1 cellular context compared by ENCODE assay signal in the genomic region with DNA sequence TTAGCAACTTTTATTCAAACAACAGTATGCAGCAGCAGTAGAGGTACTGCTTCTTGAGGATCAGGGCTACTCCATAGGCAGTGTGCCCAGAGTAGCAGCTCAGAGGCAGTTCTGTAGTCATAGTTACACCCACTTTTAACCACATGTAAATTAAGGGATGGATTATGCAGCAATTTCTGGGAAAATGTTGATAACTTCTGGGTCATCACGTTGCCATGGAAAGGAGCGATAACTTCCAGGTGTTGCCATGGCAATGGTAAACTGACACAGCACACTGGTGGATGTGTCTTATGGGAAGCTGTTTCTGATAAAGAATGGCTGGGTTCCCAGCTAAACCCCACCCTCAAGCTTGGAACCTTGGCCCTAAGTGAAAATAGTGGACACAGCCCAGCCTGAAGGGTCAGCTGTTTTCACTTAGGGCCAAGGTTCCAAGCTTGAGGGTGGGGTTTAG.
A peak's percentile ranks its signal among the peaks of the same experiment; 100 is the strongest.
TF ChIP-seq lines count a peak whose summit lies in the region.

No MANE protein-coding gene starts in this region.

TF ChIP-seq in K562, 482 proteins besides CTCF, POLR2A, EP300 and RAD21 (continued from another document and continues in another):
- TF ChIP-seq, protein P1, sequence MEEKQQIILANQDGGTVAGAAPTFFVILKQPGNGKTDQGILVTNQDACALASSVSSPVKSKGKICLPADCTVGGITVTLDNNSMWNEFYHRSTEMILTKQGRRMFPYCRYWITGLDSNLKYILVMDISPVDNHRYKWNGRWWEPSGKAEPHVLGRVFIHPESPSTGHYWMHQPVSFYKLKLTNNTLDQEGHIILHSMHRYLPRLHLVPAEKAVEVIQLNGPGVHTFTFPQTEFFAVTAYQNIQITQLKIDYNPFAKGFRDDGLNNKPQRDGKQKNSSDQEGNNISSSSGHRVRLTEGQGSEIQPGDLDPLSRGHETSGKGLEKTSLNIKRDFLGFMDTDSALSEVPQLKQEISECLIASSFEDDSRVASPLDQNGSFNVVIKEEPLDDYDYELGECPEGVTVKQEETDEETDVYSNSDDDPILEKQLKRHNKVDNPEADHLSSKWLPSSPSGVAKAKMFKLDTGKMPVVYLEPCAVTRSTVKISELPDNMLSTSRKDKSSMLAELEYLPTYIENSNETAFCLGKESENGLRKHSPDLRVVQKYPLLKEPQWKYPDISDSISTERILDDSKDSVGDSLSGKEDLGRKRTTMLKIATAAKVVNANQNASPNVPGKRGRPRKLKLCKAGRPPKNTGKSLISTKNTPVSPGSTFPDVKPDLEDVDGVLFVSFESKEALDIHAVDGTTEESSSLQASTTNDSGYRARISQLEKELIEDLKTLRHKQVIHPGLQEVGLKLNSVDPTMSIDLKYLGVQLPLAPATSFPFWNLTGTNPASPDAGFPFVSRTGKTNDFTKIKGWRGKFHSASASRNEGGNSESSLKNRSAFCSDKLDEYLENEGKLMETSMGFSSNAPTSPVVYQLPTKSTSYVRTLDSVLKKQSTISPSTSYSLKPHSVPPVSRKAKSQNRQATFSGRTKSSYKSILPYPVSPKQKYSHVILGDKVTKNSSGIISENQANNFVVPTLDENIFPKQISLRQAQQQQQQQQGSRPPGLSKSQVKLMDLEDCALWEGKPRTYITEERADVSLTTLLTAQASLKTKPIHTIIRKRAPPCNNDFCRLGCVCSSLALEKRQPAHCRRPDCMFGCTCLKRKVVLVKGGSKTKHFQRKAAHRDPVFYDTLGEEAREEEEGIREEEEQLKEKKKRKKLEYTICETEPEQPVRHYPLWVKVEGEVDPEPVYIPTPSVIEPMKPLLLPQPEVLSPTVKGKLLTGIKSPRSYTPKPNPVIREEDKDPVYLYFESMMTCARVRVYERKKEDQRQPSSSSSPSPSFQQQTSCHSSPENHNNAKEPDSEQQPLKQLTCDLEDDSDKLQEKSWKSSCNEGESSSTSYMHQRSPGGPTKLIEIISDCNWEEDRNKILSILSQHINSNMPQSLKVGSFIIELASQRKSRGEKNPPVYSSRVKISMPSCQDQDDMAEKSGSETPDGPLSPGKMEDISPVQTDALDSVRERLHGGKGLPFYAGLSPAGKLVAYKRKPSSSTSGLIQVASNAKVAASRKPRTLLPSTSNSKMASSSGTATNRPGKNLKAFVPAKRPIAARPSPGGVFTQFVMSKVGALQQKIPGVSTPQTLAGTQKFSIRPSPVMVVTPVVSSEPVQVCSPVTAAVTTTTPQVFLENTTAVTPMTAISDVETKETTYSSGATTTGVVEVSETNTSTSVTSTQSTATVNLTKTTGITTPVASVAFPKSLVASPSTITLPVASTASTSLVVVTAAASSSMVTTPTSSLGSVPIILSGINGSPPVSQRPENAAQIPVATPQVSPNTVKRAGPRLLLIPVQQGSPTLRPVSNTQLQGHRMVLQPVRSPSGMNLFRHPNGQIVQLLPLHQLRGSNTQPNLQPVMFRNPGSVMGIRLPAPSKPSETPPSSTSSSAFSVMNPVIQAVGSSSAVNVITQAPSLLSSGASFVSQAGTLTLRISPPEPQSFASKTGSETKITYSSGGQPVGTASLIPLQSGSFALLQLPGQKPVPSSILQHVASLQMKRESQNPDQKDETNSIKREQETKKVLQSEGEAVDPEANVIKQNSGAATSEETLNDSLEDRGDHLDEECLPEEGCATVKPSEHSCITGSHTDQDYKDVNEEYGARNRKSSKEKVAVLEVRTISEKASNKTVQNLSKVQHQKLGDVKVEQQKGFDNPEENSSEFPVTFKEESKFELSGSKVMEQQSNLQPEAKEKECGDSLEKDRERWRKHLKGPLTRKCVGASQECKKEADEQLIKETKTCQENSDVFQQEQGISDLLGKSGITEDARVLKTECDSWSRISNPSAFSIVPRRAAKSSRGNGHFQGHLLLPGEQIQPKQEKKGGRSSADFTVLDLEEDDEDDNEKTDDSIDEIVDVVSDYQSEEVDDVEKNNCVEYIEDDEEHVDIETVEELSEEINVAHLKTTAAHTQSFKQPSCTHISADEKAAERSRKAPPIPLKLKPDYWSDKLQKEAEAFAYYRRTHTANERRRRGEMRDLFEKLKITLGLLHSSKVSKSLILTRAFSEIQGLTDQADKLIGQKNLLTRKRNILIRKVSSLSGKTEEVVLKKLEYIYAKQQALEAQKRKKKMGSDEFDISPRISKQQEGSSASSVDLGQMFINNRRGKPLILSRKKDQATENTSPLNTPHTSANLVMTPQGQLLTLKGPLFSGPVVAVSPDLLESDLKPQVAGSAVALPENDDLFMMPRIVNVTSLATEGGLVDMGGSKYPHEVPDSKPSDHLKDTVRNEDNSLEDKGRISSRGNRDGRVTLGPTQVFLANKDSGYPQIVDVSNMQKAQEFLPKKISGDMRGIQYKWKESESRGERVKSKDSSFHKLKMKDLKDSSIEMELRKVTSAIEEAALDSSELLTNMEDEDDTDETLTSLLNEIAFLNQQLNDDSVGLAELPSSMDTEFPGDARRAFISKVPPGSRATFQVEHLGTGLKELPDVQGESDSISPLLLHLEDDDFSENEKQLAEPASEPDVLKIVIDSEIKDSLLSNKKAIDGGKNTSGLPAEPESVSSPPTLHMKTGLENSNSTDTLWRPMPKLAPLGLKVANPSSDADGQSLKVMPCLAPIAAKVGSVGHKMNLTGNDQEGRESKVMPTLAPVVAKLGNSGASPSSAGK (IDR thresholded peaks at IDR 0.05): no peak
- TF ChIP-seq NR1H2 (CRISPR knock-in tag; IDR thresholded peaks at IDR 0.05) (no peak), BCL6 (CRISPR knock-in tag; IDR thresholded peaks at IDR 0.05) (no peak), SMARCA5 (IDR thresholded peaks at IDR 0.05) (no peak), RCOR1 (IDR thresholded peaks at IDR 0.05; ENCODE audit: borderline replicate concordance in 1 of 2, low read depth in 2 of 2, low read length in 2 of 2) (peak in 1 of 2 experiments; percentile 98; a peak in 2 of 4 replicates), CCNT2 (IDR thresholded peaks at IDR 0.05; ENCODE audit: borderline replicate concordance, extremely low read depth, insufficient read length, low read depth, low read length) (no peak), SMARCE1 (IDR thresholded peaks at IDR 0.05) (no peak), ZEB2 (IDR thresholded peaks at IDR 0.05) (no peak), FUS (optimal IDR thresholded peaks at IDR 0.05; ENCODE audit: low read depth, low read length) (no peak), MTF1 (CRISPR knock-in tag; IDR thresholded peaks at IDR 0.05; ENCODE audit: borderline replicate concordance) (no peak), RBM39 (optimal IDR thresholded peaks at IDR 0.05; ENCODE audit: low read depth, low read length) (no peak), ZNF175 (CRISPR knock-in tag; IDR thresholded peaks at IDR 0.05; ENCODE audit: low read depth) (no peak), CHD1 (IDR thresholded peaks at IDR 0.05; ENCODE audit: low read length) (no peak), POLR2B (IDR thresholded peaks at IDR 0.05; ENCODE audit: low read depth, partially characterized antibody) (no peak), KDM4B (IDR thresholded peaks at IDR 0.05; ENCODE audit: borderline replicate concordance in 2 of 2, low read depth in 1 of 2) (no peak), ATF7 (IDR thresholded peaks at IDR 0.05) (peak; percentile 62; the same call in 1 of the 2 replicates), NFIC (IDR thresholded peaks at IDR 0.05) (no peak), TEAD4 (IDR thresholded peaks at IDR 0.05; ENCODE audit: low read length) (peak; percentile 29; the same call in 1 of the 2 replicates), TEAD4 (CRISPR knock-in tag; IDR thresholded peaks at IDR 0.05; ENCODE audit: borderline replicate concordance) (no peak), KDM2B (CRISPR knock-in tag; IDR thresholded peaks at IDR 0.05) (no peak), RBM15 (IDR thresholded peaks at IDR 0.05; ENCODE audit: insufficient read depth, low read length) (no peak), PHF8 (IDR thresholded peaks at IDR 0.05; ENCODE audit: borderline replicate concordance, low read length) (no peak), RFX1 (IDR thresholded peaks at IDR 0.05) (peak; percentile 99), EGR1 (conservative IDR thresholded peaks at IDR 0.05) (no peak), ZNF197 (CRISPR knock-in tag; IDR thresholded peaks at IDR 0.05; ENCODE audit: low read depth) (no peak), TCFL5 (CRISPR knock-in tag; conservative IDR thresholded peaks at IDR 0.05) (no peak), NR2C1 (IDR thresholded peaks at IDR 0.05) (no peak), NR2C1 (tag; IDR thresholded peaks at IDR 0.05) (no peak), SAFB2 (IDR thresholded peaks at IDR 0.05; ENCODE audit: borderline replicate concordance, low read depth, low read length, severe bottlenecking) (no peak), ZNF384 (IDR thresholded peaks at IDR 0.05; ENCODE audit: low read depth, low read length) (no peak)
- TF ChIP-seq, protein P2, sequence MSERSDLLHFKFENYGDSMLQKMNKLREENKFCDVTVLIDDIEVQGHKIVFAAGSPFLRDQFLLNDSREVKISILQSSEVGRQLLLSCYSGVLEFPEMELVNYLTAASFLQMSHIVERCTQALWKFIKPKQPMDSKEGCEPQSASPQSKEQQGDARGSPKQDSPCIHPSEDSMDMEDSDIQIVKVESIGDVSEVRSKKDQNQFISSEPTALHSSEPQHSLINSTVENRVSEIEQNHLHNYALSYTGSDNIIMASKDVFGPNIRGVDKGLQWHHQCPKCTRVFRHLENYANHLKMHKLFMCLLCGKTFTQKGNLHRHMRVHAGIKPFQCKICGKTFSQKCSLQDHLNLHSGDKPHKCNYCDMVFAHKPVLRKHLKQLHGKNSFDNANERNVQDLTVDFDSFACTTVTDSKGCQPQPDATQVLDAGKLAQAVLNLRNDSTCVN (CRISPR knock-in tag; IDR thresholded peaks at IDR 0.05): no peak
- TF ChIP-seq, protein P3, sequence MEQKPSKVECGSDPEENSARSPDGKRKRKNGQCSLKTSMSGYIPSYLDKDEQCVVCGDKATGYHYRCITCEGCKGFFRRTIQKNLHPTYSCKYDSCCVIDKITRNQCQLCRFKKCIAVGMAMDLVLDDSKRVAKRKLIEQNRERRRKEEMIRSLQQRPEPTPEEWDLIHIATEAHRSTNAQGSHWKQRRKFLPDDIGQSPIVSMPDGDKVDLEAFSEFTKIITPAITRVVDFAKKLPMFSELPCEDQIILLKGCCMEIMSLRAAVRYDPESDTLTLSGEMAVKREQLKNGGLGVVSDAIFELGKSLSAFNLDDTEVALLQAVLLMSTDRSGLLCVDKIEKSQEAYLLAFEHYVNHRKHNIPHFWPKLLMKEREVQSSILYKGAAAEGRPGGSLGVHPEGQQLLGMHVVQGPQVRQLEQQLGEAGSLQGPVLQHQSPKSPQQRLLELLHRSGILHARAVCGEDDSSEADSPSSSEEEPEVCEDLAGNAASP (IDR thresholded peaks at IDR 0.05): no peak
- TF ChIP-seq, protein P4, sequence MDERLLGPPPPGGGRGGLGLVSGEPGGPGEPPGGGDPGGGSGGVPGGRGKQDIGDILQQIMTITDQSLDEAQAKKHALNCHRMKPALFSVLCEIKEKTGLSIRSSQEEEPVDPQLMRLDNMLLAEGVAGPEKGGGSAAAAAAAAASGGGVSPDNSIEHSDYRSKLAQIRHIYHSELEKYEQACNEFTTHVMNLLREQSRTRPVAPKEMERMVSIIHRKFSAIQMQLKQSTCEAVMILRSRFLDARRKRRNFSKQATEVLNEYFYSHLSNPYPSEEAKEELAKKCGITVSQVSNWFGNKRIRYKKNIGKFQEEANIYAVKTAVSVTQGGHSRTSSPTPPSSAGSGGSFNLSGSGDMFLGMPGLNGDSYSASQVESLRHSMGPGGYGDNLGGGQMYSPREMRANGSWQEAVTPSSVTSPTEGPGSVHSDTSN (CRISPR knock-in tag; IDR thresholded peaks at IDR 0.05; ENCODE audit: low read depth): no peak
- TF ChIP-seq, protein P4 (tag; conservative IDR thresholded peaks at IDR 0.05; ENCODE audit: low read depth): peak; percentile 66
- TF ChIP-seq, protein P5, sequence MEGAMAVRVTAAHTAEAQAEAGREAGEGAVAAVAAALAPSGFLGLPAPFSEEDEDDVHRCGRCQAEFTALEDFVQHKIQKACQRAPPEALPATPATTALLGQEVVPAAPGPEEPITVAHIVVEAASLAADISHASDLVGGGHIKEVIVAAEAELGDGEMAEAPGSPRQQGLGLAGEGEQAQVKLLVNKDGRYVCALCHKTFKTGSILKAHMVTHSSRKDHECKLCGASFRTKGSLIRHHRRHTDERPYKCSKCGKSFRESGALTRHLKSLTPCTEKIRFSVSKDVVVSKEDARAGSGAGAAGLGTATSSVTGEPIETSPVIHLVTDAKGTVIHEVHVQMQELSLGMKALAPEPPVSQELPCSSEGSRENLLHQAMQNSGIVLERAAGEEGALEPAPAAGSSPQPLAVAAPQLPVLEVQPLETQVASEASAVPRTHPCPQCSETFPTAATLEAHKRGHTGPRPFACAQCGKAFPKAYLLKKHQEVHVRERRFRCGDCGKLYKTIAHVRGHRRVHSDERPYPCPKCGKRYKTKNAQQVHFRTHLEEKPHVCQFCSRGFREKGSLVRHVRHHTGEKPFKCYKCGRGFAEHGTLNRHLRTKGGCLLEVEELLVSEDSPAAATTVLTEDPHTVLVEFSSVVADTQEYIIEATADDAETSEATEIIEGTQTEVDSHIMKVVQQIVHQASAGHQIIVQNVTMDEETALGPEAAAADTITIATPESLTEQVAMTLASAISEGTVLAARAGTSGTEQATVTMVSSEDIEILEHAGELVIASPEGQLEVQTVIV (CRISPR knock-in tag; IDR thresholded peaks at IDR 0.05; ENCODE audit: borderline replicate concordance): no peak
